Comparison of ENCODE assay signal across 20 cellular contexts in genomic region chr7:84104841-84105240, GRCh38.
"Had no signal": no experiment of that assay in that cellular context is flagged by ENCODE, and none has a peak within 500 bp of the region (broad histone marks: within the 10 kb centered on the region; RNA-seq: fewer than 3 reads in every experiment).

No MANE protein-coding gene starts in this region.

- H3K4me1 ChIP-seq: gastrocnemius medialis, left ventricle myocardium inferior, lower lobe of right lung, testis, tibial nerve, upper lobe of right lung had no signal

- H3K27me3 ChIP-seq: esophagus muscularis mucosa, gastrocnemius medialis, sigmoid colon, testis, tibial nerve, upper lobe of right lung had no signal

- DNase-seq: effector memory CD8-positive, alpha-beta T cell; gastrocnemius medialis; glutamatergic neuron; islet precursor cell; left ventricle myocardium inferior; lower lobe of right lung; naive B cell; nephron progenitor cell; posterior cingulate gyrus; sigmoid colon; stimulated activated CD4-positive, alpha-beta T cell treated with anti-CD3 and anti-CD28 coated beads, Interleukin-2, amount 100 ng/mL, for 24 hours; stimulated activated CD4-positive, alpha-beta T cell treated with anti-CD3 and anti-CD28 coated beads, Interleukin-4, amount 100 ng/mL, for 4 hours; stimulated activated naive B cell treated with anti-CD40 and anti-IgM and Interleukin-4, amounts not matched to agents 10 μg/mL and 1 μg/mL and 100 μg/mL, for 72 hours; stimulated activated naive CD8-positive, alpha-beta T cell treated with anti-CD3 and anti-CD28 coated beads, Interleukin-15, amount 100 ng/mL, for 72 hours; testis; upper lobe of right lung had no signal

- H3K36me3 Mint-ChIP-seq: naive B cell; stimulated activated naive B cell treated with anti-CD40 and anti-IgM and Interleukin-4, amounts not matched to agents 10 μg/mL and 1 μg/mL and 100 μg/mL, for 72 hours had no signal

- H3K4me3 Mint-ChIP-seq: effector memory CD8-positive, alpha-beta T cell; naive B cell; nephron progenitor cell; stimulated activated naive B cell treated with anti-CD40 and anti-IgM and Interleukin-4, amounts not matched to agents 10 μg/mL and 1 μg/mL and 100 μg/mL, for 72 hours; stimulated activated naive CD8-positive, alpha-beta T cell treated with anti-CD3 and anti-CD28 coated beads, Interleukin-15, amount 100 ng/mL, for 72 hours had no signal

- H3K4me1 Mint-ChIP-seq: naive B cell; stimulated activated naive B cell treated with anti-CD40 and anti-IgM and Interleukin-4, amounts not matched to agents 10 μg/mL and 1 μg/mL and 100 μg/mL, for 72 hours; stimulated activated naive CD8-positive, alpha-beta T cell treated with anti-CD3 and anti-CD28 coated beads, Interleukin-15, amount 100 ng/mL, for 72 hours had no signal

- H3K9me3 ChIP-seq: esophagus muscularis mucosa, gastrocnemius medialis, left ventricle myocardium inferior, lower lobe of right lung, sigmoid colon, testis, tibial nerve, upper lobe of right lung had no signal

- H3K27ac Mint-ChIP-seq: effector memory CD8-positive, alpha-beta T cell; naive B cell; nephron progenitor cell; stimulated activated naive B cell treated with anti-CD40 and anti-IgM and Interleukin-4, amounts not matched to agents 10 μg/mL and 1 μg/mL and 100 μg/mL, for 72 hours; stimulated activated naive CD8-positive, alpha-beta T cell treated with anti-CD3 and anti-CD28 coated beads, Interleukin-15, amount 100 ng/mL, for 72 hours had no signal

- H3K27me3 Mint-ChIP-seq: effector memory CD8-positive, alpha-beta T cell; naive B cell; stimulated activated naive B cell treated with anti-CD40 and anti-IgM and Interleukin-4, amounts not matched to agents 10 μg/mL and 1 μg/mL and 100 μg/mL, for 72 hours; stimulated activated naive CD8-positive, alpha-beta T cell treated with anti-CD3 and anti-CD28 coated beads, Interleukin-15, amount 100 ng/mL, for 72 hours had no signal

- H3K9me3 Mint-ChIP-seq: naive B cell; nephron progenitor cell; stimulated activated naive B cell treated with anti-CD40 and anti-IgM and Interleukin-4, amounts not matched to agents 10 μg/mL and 1 μg/mL and 100 μg/mL, for 72 hours; stimulated activated naive CD8-positive, alpha-beta T cell treated with anti-CD3 and anti-CD28 coated beads, Interleukin-15, amount 100 ng/mL, for 72 hours had no signal

- H3K27ac ChIP-seq: epithelial cell of prostate, esophagus muscularis mucosa, gastrocnemius medialis, left ventricle myocardium inferior, lower lobe of right lung, skin epidermis, testis, tibial nerve, upper lobe of right lung had no signal

- ATAC-seq: effector memory CD8-positive, alpha-beta T cell; gastrocnemius medialis; lower lobe of right lung; stimulated activated naive B cell treated with anti-CD40 and anti-IgM and Interleukin-4, amounts not matched to agents 10 μg/mL and 1 μg/mL and 100 μg/mL, for 72 hours; stimulated activated naive CD8-positive, alpha-beta T cell treated with anti-CD3 and anti-CD28 coated beads, Interleukin-15, amount 100 ng/mL, for 72 hours; upper lobe of right lung had no signal
